ENCODE assay signal across 21 cellular contexts in the genomic region with DNA sequence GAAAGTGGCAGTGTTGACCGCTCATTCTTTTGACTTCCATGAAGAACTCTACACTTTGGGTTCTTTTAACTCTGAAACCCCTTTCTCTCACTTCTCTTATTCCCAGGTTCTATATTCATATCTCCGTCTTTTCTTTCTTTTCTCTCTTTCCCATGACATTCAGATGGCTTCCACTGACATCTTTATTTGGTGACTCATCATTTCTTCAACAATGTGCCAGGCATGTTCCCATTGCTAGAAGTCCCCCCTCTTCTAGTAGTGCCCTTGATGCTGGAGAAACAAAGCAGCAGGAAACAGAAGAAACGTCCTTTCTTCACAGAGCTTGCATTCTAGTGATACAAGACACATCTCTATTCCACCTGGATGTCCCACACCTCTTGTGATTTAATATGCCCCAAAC.
"Had no signal": no experiment of that assay in that cellular context is flagged by ENCODE, and none has a peak within 500 bp of the region (broad histone marks: within the 10 kb centered on the region; RNA-seq: fewer than 3 reads in every experiment).

No MANE protein-coding gene starts in this region.

- H3K36me3 ChIP-seq: ovary had no signal

- H3K4me2 ChIP-seq: neural progenitor cell had no signal

- H3K4me3 ChIP-seq: hepatocyte, left ventricle myocardium inferior, lower lobe of right lung, neural progenitor cell, ovary, testis, tibial nerve, upper lobe of right lung, vagina had no signal

- H3K4me1 ChIP-seq: foreskin keratinocyte, lower lobe of right lung, neural progenitor cell, testis, tibial nerve, upper lobe of right lung had no signal

- FAIRE-seq: kidney had no signal

- H3K9me3 ChIP-seq: left ventricle myocardium inferior, lower lobe of right lung, ovary, testis, tibial nerve, upper lobe of right lung, vagina had no signal

- H3K9ac ChIP-seq: neural progenitor cell had no signal

- H3K27ac ChIP-seq: foreskin keratinocyte, hepatocyte, lower lobe of right lung, neural progenitor cell, ovary, testis, tibial nerve, upper lobe of right lung had no signal

- DNase-seq: effector memory CD8-positive, alpha-beta T cell; foreskin keratinocyte; head of caudate nucleus; kidney; left cardiac atrium; left ventricle myocardium inferior; lower lobe of right lung; midbrain; nucleus accumbens; ovary; right cardiac atrium; stimulated activated CD4-positive, alpha-beta T cell treated with anti-CD3 and anti-CD28 coated beads, Interleukin-4, amount 100 ng/mL, for 1 hour; stimulated activated CD8-positive, alpha-beta memory T cell treated with anti-CD3 and anti-CD28 coated beads, Interleukin-4, amount 100 ng/mL, for 48 hours; testis; upper lobe of right lung had no signal

- H3K27me3 ChIP-seq: foreskin keratinocyte, hepatocyte, neural progenitor cell, ovary, testis, tibial nerve, upper lobe of right lung, vagina had no signal

- H3K79me2 ChIP-seq: hepatocyte had no signal

- ATAC-seq: effector memory CD8-positive, alpha-beta T cell; foreskin keratinocyte; left cardiac atrium; lower lobe of right lung; natural killer cell treated with Interleukin-12 subunit alpha and Interleukin-12 subunit beta and Interleukin-15 and Interleukin-18, amount 100 ng/mL, for 72 hours; right cardiac atrium; stimulated activated effector memory CD8-positive, alpha-beta T cell treated with anti-CD3 and anti-CD28 coated beads, Interleukin-12 subunit alpha, Interleukin-12 subunit beta, amount 100 ng/mL, for 72 hours; upper lobe of right lung had no signal

- H2AFZ ChIP-seq: hepatocyte, neural progenitor cell had no signal
